8 cellular contexts compared by ENCODE assay signal in the genomic region with DNA sequence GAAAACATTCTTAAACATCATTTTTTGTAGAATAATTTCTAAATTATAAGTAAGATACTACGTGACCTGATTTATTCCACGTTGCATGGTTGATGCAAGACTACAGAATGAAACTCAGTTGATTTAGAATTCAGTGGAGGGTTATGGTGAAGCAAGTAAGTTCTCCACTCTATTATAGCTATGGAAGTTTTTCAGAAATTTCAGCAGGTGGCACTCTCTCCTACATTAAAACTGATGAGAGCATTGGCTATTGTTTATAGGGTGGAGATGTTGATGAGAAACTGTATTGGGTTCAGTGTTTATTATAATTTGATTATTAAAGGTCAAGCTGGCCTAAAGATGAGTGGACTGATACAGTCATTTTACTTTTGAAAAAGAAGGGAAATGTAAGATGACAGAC.
DNase-seq lines count a peak whose midpoint lies in the region; ATAC-seq and TF ChIP-seq lines count a peak whose summit lies in the region.

No MANE protein-coding gene starts in this region.

- H2AFZ ChIP-seq in KMS-11 (ENCODE audit: low read depth) (no peak overlapping the region), neural progenitor cell (replicated peaks) (no peak overlapping the region)

- H3K9ac ChIP-seq in KMS-11 (no peak overlapping the region), neural progenitor cell (no peak overlapping the region)

- no peaks in the 10 kb centered on the region for H3K4me1 Mint-ChIP-seq in neural progenitor cell

- H3K27ac Mint-ChIP-seq in neural progenitor cell = no peak overlapping the region

- H3K4me2 ChIP-seq in KMS-11 (no peak overlapping the region), neural progenitor cell (no peak overlapping the region)

- in situ Hi-C loops in SK-MEL-5 (cut with HindIII; ENCODE audit: low pct_unique_long_range_greater_than_20kb, low sequenced_read_pairs) = no loop called here

- 43 to 75% methylated on average over 2 of the region's 2 CpGs for WGBS in esophagus squamous epithelium, 2 donors

- peak; percentile 64 for ATAC-seq in GM21723 (IDR thresholded peaks at IDR 0.05; ENCODE audit: unreplicated experiment)

- H3K4me1 ChIP-seq in KMS-11 (ENCODE audit: low read depth, poor library complexity, severe bottlenecking) = peaks cover 15% of the 10 kb centered on the region
- no peaks in the 10 kb centered on the region for H3K4me1 ChIP-seq in esophagus squamous epithelium
- no peaks in the 10 kb centered on the region for H3K4me1 ChIP-seq in neural progenitor cell

- no peak for DNase-seq in GM06990 (ENCODE audit: extremely low read depth, insufficient read length)
- DNase-seq in SK-MEL-5 (ENCODE audit: low read depth, low spot score) = peak; percentile 38
- no peak for DNase-seq in esophagus squamous epithelium (lab: John Stamatoyannopoulos, UW)
- peak; percentile 34 for DNase-seq in neural progenitor cell (ENCODE audit: low spot score)
- DNase-seq in amygdala (lab: John Stamatoyannopoulos, UW) = no peak
- DNase-seq in activated CD4-positive, CD25-positive, alpha-beta regulatory T cell (lab: John Stamatoyannopoulos, UW) = no peak

- H4K20me1 ChIP-seq in KMS-11 (ENCODE audit: insufficient read depth) = no peaks in the 10 kb centered on the region
- no peaks in the 10 kb centered on the region for H4K20me1 ChIP-seq in neural progenitor cell (ENCODE audit: low read depth)

- no peaks in the 10 kb centered on the region for H3F3A ChIP-seq in neural progenitor cell (ENCODE audit: low read depth)

- H3K4me3 ChIP-seq in GM06990 (replicated peaks; ENCODE audit: low read depth, low read length) (no peak overlapping the region), KMS-11 (IDR thresholded peaks at IDR 0.05; ENCODE audit: insufficient read depth, low read depth, low read length) (no peak overlapping the region), esophagus squamous epithelium (no peak overlapping the region), neural progenitor cell (no peak overlapping the region)

- no peak overlapping the region for H3K27ac ChIP-seq in KMS-11
- H3K27ac ChIP-seq in esophagus squamous epithelium = no peak overlapping the region
- no peak overlapping the region for H3K27ac ChIP-seq in neural progenitor cell

- no peaks in the 10 kb centered on the region for H3K36me3 ChIP-seq in GM06990 (ENCODE audit: control insufficient read depth, insufficient read depth, low read length)
- H3K36me3 ChIP-seq in KMS-11 (ENCODE audit: insufficient read depth) = no peaks in the 10 kb centered on the region
- H3K36me3 ChIP-seq in esophagus squamous epithelium = peaks cover 0 to 40% (median 0%) of the 10 kb centered on the region in 3 donors
- H3K36me3 ChIP-seq in neural progenitor cell = no peaks in the 10 kb centered on the region

- peaks cover 18% of the 10 kb centered on the region for H3K36me3 Mint-ChIP-seq in neural progenitor cell

- no peaks in the 10 kb centered on the region for H3K79me2 ChIP-seq in KMS-11 (ENCODE audit: insufficient read depth, low read depth)
- H3K79me2 ChIP-seq in neural progenitor cell (ENCODE audit: low read depth) = no peaks in the 10 kb centered on the region

- H3K27me3 ChIP-seq in GM06990 (replicated peaks; ENCODE audit: control insufficient read depth, insufficient read depth, low read length) (no peaks in the 10 kb centered on the region), KMS-11 (ENCODE audit: insufficient read depth, low read depth) (no peaks in the 10 kb centered on the region), esophagus squamous epithelium (no peaks in the 10 kb centered on the region), neural progenitor cell (no peaks in the 10 kb centered on the region)

- H3K9me3 ChIP-seq in esophagus squamous epithelium = no peaks in the 10 kb centered on the region
- no peaks in the 10 kb centered on the region for H3K9me3 ChIP-seq in neural progenitor cell (ENCODE audit: low read depth)

- H3K27me3 Mint-ChIP-seq in neural progenitor cell (ENCODE audit: insufficient read depth, low read depth) = no peaks in the 10 kb centered on the region

- TF ChIP-seq POLR2A in esophagus squamous epithelium (IDR thresholded peaks at IDR 0.05) = no peak

- no peak overlapping the region for H3K4me3 Mint-ChIP-seq in neural progenitor cell

- no peaks in the 10 kb centered on the region for H3K9me3 Mint-ChIP-seq in neural progenitor cell

- TF ChIP-seq CTCF in GM06990 (IDR thresholded peaks at IDR 0.05; ENCODE audit: insufficient read depth, low read length, poor library complexity, severe bottlenecking) = peak; percentile 48
- peak; percentile 78 for TF ChIP-seq CTCF in KMS-11 (conservative IDR thresholded peaks at IDR 0.05; ENCODE audit: low read depth, low read length)
- peak in 5 of 6 experiments; percentile 39 to 70 (median 45) for TF ChIP-seq CTCF in esophagus squamous epithelium (IDR thresholded peaks at IDR 0.05)
- peak; percentile 71 for TF ChIP-seq CTCF in neural progenitor cell (IDR thresholded peaks at IDR 0.05)

- intact Hi-C loops in esophagus squamous epithelium (cut with DNase I) = loop anchor here (10.0 kb wide), 1 partner anchor 318 kb away; no protein-coding TSS in a partner anchor

Comparison
In these comparisons a context has a peak if more than half of its experiments do, and no peak if none do; other contexts are left out.
1. DNase-seq: peak in SK-MEL-5 (single experiment) and neural progenitor cell (single experiment); none in GM06990 (single experiment), esophagus squamous epithelium (single experiment), amygdala (0 of 56) and activated CD4-positive, CD25-positive, alpha-beta regulatory T cell (0 of 4).
2. Peak in every context shown above with its lines, with median percentiles within 50 percentile points of each other: CTCF ChIP-seq.